Comparison of ENCODE assay signal across 8 cellular contexts in genomic region chr20:49982346-49983122, GRCh38. TPM values are rescaled to one million over a fixed set of nuclear protein-coding genes. Genes with fewer than 3 reads are reported as not detected.
DNase-seq lines count a peak whose midpoint lies in the region; ATAC-seq and TF ChIP-seq lines count a peak whose summit lies in the region.

Gene SNAI1, plus strand, starts transcription at chr20:49982980. Its CDS starts 80 bp downstream, at chr20:49983060.

- peak; percentile 78 for ATAC-seq in HG03442 (IDR thresholded peaks at IDR 0.05; ENCODE audit: unreplicated experiment)

- TF ChIP-seq CTCF in lower leg skin (IDR thresholded peaks at IDR 0.05): peak in 1 of 3 donors; percentile 8

- 7 to 17% methylated on average over 15 to 45 of the region's 90 CpGs for WGBS in lower leg skin, 2 donors

- TF ChIP-seq POLR2A in GM19099 (IDR thresholded peaks at IDR 0.05; ENCODE audit: extremely low read depth, insufficient read length, low read depth) (peak; percentile 87), lower leg skin (IDR thresholded peaks at IDR 0.05) (peak in 1 of 2 donors; percentile 63)

- H3K4me3 ChIP-seq in lower leg skin (ENCODE audit: low read depth, poor library complexity, severe bottlenecking): peak within 1 kb of the TSS; percentile 34

- intact Hi-C loops in lower leg skin (cut with DNase I; ENCODE audit: low total_unique reads): no loop called here

- DNase-seq in Ammon's horn (ENCODE audit: low spot score) (peak; percentile 87), NCI-H524 treated with DMSO at 0.1 percent for 48 hours (lab: John Stamatoyannopoulos, UW) (peak; percentile 45), dermis microvascular lymphatic vessel endothelial cell (ENCODE audit: low read depth in 2 of 2) (peak; percentile 76 to 90), lower leg skin (ENCODE audit: low spot score in 2 of 2) (peak in 1 of 2 donors; percentile 93)
- DNase-seq in activated CD4-positive, alpha-beta T cell treated with anti-CD3 and anti-CD28 coated beads, Interleukin-2, amount 50 U/mL, for 24 hours (ENCODE audit: low read depth in 1 of 2, low spot score in 1 of 2): peak; percentile 51 to 73
- peak; percentile 73 to 88 for DNase-seq in stimulated activated CD4-positive, alpha-beta T cell treated with anti-CD3 and anti-CD28 coated beads, Interleukin-4, amount 100 ng/mL, for 4 hours

RNA-seq across cellular contexts. Expression of gene SNAI1, which starts in this region (rescaled TPM):
- total RNA-seq in dermis microvascular lymphatic vessel endothelial cell: 1.0 and 1.6 TPM in 2 replicates
- total RNA-seq in lower leg skin: 1 to 10 TPM in 3 of 4 donors, under 1 TPM in 1; 0.65 to 3.7 (median 1.3) TPM
